Comparison of ENCODE assay signal across 23 cellular contexts in genomic region chr12:22577667-22578066, GRCh38. TPM values are rescaled to one million over a fixed set of nuclear protein-coding genes. Genes with fewer than 3 reads are reported as not detected.
DNase-seq lines count a peak whose midpoint lies in the region; ATAC-seq and TF ChIP-seq lines count a peak whose summit lies in the region.
"Had no signal": no experiment of that assay in that cellular context is flagged by ENCODE, and none has a peak within 500 bp of the region (broad histone marks: within the 10 kb centered on the region; RNA-seq: fewer than 3 reads in every experiment).

No MANE protein-coding gene starts in this region.

- H3K4me3 ChIP-seq in RWPE2 (ENCODE audit: severe bottlenecking) (no peak overlapping the region), mucosa of descending colon (no peak overlapping the region), BE2C (ENCODE audit: low read depth, low read length) (no peak overlapping the region)
- H3K4me3 ChIP-seq: SK-N-MC had no signal

- H3K27me3 ChIP-seq in RWPE2 (ENCODE audit: insufficient read depth, poor library complexity, severe bottlenecking) = no peaks in the 10 kb centered on the region
- no peaks in the 10 kb centered on the region for H3K27me3 ChIP-seq in BE2C

- H3K4me1 ChIP-seq in RWPE2 (ENCODE audit: insufficient read depth, poor library complexity, severe bottlenecking) = no peaks in the 10 kb centered on the region
- H3K4me1 ChIP-seq in mucosa of descending colon (ENCODE audit: low read depth) = no peaks in the 10 kb centered on the region
- H3K4me1 ChIP-seq in BE2C = no peaks in the 10 kb centered on the region

- peak; percentile 15 for DNase-seq in NCI-H226
- no peak for DNase-seq in RWPE2 (ENCODE audit: low spot score)
- DNase-seq in epithelial cell of prostate (ENCODE audit: low read depth, low spot score) = no peak
- no peak for DNase-seq in mucosa of descending colon
- DNase-seq in posterior cingulate gyrus = no peak
- DNase-seq in BE2C = no peak
- DNase-seq: CD8-positive, alpha-beta memory T cell; DMS 273 treated with DMSO at 0.1 percent for 48 hours; DND-41; Karpas-422; NCI-H1092 treated with DMSO at 0.1 percent for 48 hours; NCI-H1436; NCI-H187 treated with DMSO at 0.1 percent for 48 hours; NCI-H2107; NCI-H510A; NCI-H69; SIG-M5; SW 1271 had no signal

- no peaks in the 10 kb centered on the region for H3K9me3 ChIP-seq in RWPE2 (ENCODE audit: severe bottlenecking)
- no peaks in the 10 kb centered on the region for H3K9me3 ChIP-seq in mucosa of descending colon
- H3K9me3 ChIP-seq in BE2C = no peaks in the 10 kb centered on the region

- H3K36me3 ChIP-seq in RWPE2 (ENCODE audit: low read depth) = no peaks in the 10 kb centered on the region
- no peaks in the 10 kb centered on the region for H3K36me3 ChIP-seq in mucosa of descending colon (ENCODE audit: low read depth)
- no peaks in the 10 kb centered on the region for H3K36me3 ChIP-seq in BE2C

- H3K27ac ChIP-seq in RWPE2 (ENCODE audit: poor library complexity, severe bottlenecking) (no peak overlapping the region), epithelial cell of prostate (peak overlapping the region; percentile 31)
- H3K27ac ChIP-seq: C4-2B, HL-60, SK-N-MC had no signal

- intact Hi-C loops in mucosa of descending colon (cut with DNase I, micrococcal nuclease) = no loop called here
- intact Hi-C loops in posterior cingulate gyrus (cut with DNase I) = no loop called here

- TF ChIP-seq CTCF in RWPE2 (IDR thresholded peaks at IDR 0.05; ENCODE audit: poor library complexity, severe bottlenecking) (no peak), mucosa of descending colon (IDR thresholded peaks at IDR 0.05) (no peak), BE2C (IDR thresholded peaks at IDR 0.05; ENCODE audit: low read depth, low read length) (no peak)

- ATAC-seq in RWPE2 (ENCODE audit: low read depth) (peak; percentile 51), mucosa of descending colon (peak; percentile 25), GM21576 (IDR thresholded peaks at IDR 0.05; ENCODE audit: unreplicated experiment) (no peak)
- ATAC-seq: Panc1 had no signal

RNA-seq across cellular contexts. Expression of gene C2CD5, which starts 33.3 kb away (rescaled TPM):
- total RNA-seq in mucosa of descending colon = 10 to 100 TPM; 56.3 to 68.6 (median 62.4) TPM
- 17.2 TPM for polyA plus RNA-seq in BE2C (2012; ENCODE audit: insufficient read depth, insufficient read length, low read depth)

RNA-seq across cellular contexts. Expression of gene ETNK1, which starts 47.3 kb away (rescaled TPM):
- 100 to 1,000 TPM in 2 of 3 donors, 10 to 100 TPM in 1; 81.3 to 166 (median 115) TPM for total RNA-seq in mucosa of descending colon
- 13.5 TPM for polyA plus RNA-seq in BE2C (2012; ENCODE audit: insufficient read depth, insufficient read length, low read depth)
